In the genomic region with DNA sequence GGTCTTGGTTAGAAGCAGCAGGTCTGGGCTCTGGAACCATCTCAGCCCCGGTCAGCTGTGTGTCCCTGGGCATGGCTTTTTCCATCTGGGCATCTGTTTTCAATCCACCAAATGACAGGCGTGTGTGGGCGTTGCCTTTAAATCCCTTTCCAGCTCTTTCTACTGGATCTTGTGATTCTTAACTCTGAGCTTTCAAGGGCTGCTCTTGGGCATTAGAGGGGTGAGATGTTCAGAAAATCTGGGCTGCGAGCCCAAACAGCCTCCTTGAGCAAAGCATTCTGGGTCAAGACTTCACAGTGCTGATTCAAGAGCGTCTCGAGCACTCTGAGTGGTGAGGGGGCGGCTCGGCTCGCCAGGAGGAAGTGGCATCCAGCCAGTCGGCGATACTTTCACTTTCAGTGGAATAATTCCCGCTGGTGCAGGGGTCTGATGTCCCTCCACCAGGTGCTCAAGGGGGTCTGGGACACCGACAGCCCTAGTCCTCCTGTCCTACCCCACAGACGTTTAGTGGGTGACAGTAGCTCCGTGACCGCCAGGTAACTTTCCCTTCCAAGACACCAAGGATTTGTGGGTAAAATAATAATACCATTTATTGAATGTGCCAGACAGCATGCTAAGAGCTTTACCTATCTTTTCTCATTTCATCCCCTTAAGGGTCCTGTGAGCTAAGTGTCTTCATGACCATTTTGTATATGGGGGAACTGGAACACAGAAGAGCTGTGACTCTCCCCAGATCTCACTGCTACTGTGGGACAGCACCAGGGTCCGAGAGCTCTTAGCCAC, we compare ENCODE assay signal across 1 cellular context.
A peak's percentile ranks its signal among the peaks of the same experiment; 100 is the strongest.
TF ChIP-seq lines count a peak whose summit lies in the region.

No MANE protein-coding gene starts in this region.

TF ChIP-seq in GM12878, 131 proteins besides CTCF, POLR2A, EP300 and RAD21 (continued from another document and continues in another):
- TF ChIP-seq, protein P1, sequence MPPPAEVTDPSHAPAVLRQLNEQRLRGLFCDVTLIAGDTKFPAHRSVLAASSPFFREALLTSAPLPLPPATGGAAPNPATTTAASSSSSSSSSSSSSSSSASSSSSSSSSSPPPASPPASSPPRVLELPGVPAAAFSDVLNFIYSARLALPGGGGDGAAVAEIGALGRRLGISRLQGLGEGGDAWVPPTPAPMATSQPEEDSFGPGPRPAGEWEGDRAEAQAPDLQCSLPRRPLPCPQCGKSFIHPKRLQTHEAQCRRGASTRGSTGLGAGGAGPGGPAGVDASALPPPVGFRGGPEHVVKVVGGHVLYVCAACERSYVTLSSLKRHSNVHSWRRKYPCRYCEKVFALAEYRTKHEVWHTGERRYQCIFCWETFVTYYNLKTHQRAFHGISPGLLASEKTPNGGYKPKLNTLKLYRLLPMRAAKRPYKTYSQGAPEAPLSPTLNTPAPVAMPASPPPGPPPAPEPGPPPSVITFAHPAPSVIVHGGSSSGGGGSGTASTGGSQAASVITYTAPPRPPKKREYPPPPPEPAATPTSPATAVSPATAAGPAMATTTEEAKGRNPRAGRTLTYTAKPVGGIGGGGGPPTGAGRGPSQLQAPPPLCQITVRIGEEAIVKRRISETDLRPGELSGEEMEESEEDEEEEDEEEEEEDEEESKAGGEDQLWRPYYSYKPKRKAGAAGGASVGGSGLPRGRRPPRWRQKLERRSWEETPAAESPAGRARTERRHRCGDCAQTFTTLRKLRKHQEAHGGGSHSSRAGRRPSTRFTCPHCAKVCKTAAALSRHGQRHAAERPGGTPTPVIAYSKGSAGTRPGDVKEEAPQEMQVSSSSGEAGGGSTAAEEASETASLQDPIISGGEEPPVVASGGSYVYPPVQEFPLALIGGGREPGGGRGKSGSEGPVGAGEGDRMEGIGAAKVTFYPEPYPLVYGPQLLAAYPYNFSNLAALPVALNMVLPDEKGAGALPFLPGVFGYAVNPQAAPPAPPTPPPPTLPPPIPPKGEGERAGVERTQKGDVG (CRISPR knock-in tag; IDR thresholded peaks at IDR 0.05) = no peak
- TF ChIP-seq EZH2 (IDR thresholded peaks at IDR 0.05; ENCODE audit: borderline replicate concordance, control insufficient read depth, low read depth, low read length) (no peak), PAX8 (IDR thresholded peaks at IDR 0.05) (no peak), PAX5 (IDR thresholded peaks at IDR 0.05; ENCODE audit: borderline replicate concordance, low read depth, low read length) (peak; percentile 21; the same call in 1 of the 2 replicates), IKZF2 (IDR thresholded peaks at IDR 0.05) (peak; percentile 79; a peak in 3 of 4 replicates), RFX5 (IDR thresholded peaks at IDR 0.05; ENCODE audit: low read depth, low read length) (no peak), BRCA1 (IDR thresholded peaks at IDR 0.05; ENCODE audit: low read depth, low read length) (no peak), BCL11A (IDR thresholded peaks at IDR 0.05; ENCODE audit: low read depth, low read length) (no peak), IRF4 (IDR thresholded peaks at IDR 0.05; ENCODE audit: low read depth, low read length) (no peak), YY1 (IDR thresholded peaks at IDR 0.05; ENCODE audit: low read depth, low read length) (no peak), GATAD2B (conservative IDR thresholded peaks at IDR 0.05; ENCODE audit: low read depth) (peak; percentile 89), NRF1 (conservative IDR thresholded peaks at IDR 0.05; ENCODE audit: low read depth, low read length) (no peak), RB1 (IDR thresholded peaks at IDR 0.05; ENCODE audit: borderline replicate concordance) (peak; percentile 60; the same call in 1 of the 2 replicates), FOXM1 (IDR thresholded peaks at IDR 0.05; ENCODE audit: low read depth, low read length) (peak; percentile 65), JUNB (IDR thresholded peaks at IDR 0.05) (peak; percentile 17; the same call in 1 of the 2 replicates), SPI1 (IDR thresholded peaks at IDR 0.05; ENCODE audit: borderline replicate concordance, insufficient read depth, low read depth, low read length) (peak; percentile 88), CHD2 (IDR thresholded peaks at IDR 0.05; ENCODE audit: borderline replicate concordance, low read depth, low read length) (no peak), POU2F2 (IDR thresholded peaks at IDR 0.05; ENCODE audit: borderline replicate concordance, low read depth, low read length) (no peak; the same call in 2 of the 3 replicates), MTA2 (IDR thresholded peaks at IDR 0.05; ENCODE audit: low read depth) (peak; percentile 56; the same call in 1 of the 2 replicates), HCFC1 (IDR thresholded peaks at IDR 0.05; ENCODE audit: low read length) (peak; percentile 39; the same call in 1 of the 2 replicates), ZBED1 (IDR thresholded peaks at IDR 0.05; ENCODE audit: borderline replicate concordance) (0 out of 2 replicates have a peak, but pooled peaks have one; percentile 23), TAF1 (IDR thresholded peaks at IDR 0.05; ENCODE audit: borderline replicate concordance, low read depth, low read length) (no peak), HDGF (IDR thresholded peaks at IDR 0.05) (peak; percentile 87), SRF (IDR thresholded peaks at IDR 0.05; ENCODE audit: low read depth in 2 of 2, low read length in 2 of 2) (peak in 1 of 2 experiments; percentile 45; a peak in 1 of 4 replicates), ZNF207 (IDR thresholded peaks at IDR 0.05; ENCODE audit: borderline replicate concordance) (peak; percentile 86; the same call in 1 of the 2 replicates), MTA3 (IDR thresholded peaks at IDR 0.05; ENCODE audit: borderline replicate concordance, low read length) (peak; percentile 32; the same call in 1 of the 2 replicates), CREM (IDR thresholded peaks at IDR 0.05; ENCODE audit: low read depth) (no peak), ESRRA (IDR thresholded peaks at IDR 0.05; ENCODE audit: low read length) (no peak), NR2F1 (conservative IDR thresholded peaks at IDR 0.05) (peak; percentile 61; the same call in 1 of the 2 replicates), ETV6 (conservative IDR thresholded peaks at IDR 0.05 in 1 of 2, IDR thresholded peaks at IDR 0.05 in 1 of 2; ENCODE audit: borderline replicate concordance in 1 of 2, low read depth in 1 of 2) (peak in 1 of 2 experiments; percentile 63; a peak in 1 of 4 replicates), NR2C2 (IDR thresholded peaks at IDR 0.05; ENCODE audit: borderline replicate concordance, control insufficient read depth, insufficient read length, low read depth) (no peak), NFXL1 (IDR thresholded peaks at IDR 0.05; ENCODE audit: borderline replicate concordance) (no peak), BMI1 (IDR thresholded peaks at IDR 0.05; ENCODE audit: borderline replicate concordance) (no peak)
- TF ChIP-seq, protein P2, sequence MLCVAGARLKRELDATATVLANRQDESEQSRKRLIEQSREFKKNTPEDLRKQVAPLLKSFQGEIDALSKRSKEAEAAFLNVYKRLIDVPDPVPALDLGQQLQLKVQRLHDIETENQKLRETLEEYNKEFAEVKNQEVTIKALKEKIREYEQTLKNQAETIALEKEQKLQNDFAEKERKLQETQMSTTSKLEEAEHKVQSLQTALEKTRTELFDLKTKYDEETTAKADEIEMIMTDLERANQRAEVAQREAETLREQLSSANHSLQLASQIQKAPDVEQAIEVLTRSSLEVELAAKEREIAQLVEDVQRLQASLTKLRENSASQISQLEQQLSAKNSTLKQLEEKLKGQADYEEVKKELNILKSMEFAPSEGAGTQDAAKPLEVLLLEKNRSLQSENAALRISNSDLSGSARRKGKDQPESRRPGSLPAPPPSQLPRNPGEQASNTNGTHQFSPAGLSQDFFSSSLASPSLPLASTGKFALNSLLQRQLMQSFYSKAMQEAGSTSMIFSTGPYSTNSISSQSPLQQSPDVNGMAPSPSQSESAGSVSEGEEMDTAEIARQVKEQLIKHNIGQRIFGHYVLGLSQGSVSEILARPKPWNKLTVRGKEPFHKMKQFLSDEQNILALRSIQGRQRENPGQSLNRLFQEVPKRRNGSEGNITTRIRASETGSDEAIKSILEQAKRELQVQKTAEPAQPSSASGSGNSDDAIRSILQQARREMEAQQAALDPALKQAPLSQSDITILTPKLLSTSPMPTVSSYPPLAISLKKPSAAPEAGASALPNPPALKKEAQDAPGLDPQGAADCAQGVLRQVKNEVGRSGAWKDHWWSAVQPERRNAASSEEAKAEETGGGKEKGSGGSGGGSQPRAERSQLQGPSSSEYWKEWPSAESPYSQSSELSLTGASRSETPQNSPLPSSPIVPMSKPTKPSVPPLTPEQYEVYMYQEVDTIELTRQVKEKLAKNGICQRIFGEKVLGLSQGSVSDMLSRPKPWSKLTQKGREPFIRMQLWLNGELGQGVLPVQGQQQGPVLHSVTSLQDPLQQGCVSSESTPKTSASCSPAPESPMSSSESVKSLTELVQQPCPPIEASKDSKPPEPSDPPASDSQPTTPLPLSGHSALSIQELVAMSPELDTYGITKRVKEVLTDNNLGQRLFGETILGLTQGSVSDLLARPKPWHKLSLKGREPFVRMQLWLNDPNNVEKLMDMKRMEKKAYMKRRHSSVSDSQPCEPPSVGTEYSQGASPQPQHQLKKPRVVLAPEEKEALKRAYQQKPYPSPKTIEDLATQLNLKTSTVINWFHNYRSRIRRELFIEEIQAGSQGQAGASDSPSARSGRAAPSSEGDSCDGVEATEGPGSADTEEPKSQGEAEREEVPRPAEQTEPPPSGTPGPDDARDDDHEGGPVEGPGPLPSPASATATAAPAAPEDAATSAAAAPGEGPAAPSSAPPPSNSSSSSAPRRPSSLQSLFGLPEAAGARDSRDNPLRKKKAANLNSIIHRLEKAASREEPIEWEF (IDR thresholded peaks at IDR 0.05; ENCODE audit: insufficient replicate concordance, low read depth, low read length) = no peak
- TF ChIP-seq, protein P3, sequence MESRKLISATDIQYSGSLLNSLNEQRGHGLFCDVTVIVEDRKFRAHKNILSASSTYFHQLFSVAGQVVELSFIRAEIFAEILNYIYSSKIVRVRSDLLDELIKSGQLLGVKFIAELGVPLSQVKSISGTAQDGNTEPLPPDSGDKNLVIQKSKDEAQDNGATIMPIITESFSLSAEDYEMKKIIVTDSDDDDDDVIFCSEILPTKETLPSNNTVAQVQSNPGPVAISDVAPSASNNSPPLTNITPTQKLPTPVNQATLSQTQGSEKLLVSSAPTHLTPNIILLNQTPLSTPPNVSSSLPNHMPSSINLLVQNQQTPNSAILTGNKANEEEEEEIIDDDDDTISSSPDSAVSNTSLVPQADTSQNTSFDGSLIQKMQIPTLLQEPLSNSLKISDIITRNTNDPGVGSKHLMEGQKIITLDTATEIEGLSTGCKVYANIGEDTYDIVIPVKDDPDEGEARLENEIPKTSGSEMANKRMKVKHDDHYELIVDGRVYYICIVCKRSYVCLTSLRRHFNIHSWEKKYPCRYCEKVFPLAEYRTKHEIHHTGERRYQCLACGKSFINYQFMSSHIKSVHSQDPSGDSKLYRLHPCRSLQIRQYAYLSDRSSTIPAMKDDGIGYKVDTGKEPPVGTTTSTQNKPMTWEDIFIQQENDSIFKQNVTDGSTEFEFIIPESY (IDR thresholded peaks at IDR 0.05) = no peak
- TF ChIP-seq, protein P4, sequence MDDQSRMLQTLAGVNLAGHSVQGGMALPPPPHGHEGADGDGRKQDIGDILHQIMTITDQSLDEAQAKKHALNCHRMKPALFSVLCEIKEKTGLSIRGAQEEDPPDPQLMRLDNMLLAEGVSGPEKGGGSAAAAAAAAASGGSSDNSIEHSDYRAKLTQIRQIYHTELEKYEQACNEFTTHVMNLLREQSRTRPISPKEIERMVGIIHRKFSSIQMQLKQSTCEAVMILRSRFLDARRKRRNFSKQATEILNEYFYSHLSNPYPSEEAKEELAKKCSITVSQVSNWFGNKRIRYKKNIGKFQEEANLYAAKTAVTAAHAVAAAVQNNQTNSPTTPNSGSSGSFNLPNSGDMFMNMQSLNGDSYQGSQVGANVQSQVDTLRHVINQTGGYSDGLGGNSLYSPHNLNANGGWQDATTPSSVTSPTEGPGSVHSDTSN (IDR thresholded peaks at IDR 0.05; ENCODE audit: insufficient replicate concordance, low read depth, low read length) = no peak
- TF ChIP-seq, protein P5, sequence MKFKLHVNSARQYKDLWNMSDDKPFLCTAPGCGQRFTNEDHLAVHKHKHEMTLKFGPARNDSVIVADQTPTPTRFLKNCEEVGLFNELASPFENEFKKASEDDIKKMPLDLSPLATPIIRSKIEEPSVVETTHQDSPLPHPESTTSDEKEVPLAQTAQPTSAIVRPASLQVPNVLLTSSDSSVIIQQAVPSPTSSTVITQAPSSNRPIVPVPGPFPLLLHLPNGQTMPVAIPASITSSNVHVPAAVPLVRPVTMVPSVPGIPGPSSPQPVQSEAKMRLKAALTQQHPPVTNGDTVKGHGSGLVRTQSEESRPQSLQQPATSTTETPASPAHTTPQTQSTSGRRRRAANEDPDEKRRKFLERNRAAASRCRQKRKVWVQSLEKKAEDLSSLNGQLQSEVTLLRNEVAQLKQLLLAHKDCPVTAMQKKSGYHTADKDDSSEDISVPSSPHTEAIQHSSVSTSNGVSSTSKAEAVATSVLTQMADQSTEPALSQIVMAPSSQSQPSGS (IDR thresholded peaks at IDR 0.05; ENCODE audit: low read length) = 0 out of 2 replicates have a peak, but pooled peaks have one; percentile 27
- TF ChIP-seq, protein P6, sequence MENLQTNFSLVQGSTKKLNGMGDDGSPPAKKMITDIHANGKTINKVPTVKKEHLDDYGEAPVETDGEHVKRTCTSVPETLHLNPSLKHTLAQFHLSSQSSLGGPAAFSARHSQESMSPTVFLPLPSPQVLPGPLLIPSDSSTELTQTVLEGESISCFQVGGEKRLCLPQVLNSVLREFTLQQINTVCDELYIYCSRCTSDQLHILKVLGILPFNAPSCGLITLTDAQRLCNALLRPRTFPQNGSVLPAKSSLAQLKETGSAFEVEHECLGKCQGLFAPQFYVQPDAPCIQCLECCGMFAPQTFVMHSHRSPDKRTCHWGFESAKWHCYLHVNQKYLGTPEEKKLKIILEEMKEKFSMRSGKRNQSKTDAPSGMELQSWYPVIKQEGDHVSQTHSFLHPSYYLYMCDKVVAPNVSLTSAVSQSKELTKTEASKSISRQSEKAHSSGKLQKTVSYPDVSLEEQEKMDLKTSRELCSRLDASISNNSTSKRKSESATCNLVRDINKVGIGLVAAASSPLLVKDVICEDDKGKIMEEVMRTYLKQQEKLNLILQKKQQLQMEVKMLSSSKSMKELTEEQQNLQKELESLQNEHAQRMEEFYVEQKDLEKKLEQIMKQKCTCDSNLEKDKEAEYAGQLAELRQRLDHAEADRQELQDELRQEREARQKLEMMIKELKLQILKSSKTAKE (IDR thresholded peaks at IDR 0.05; ENCODE audit: low read depth, poor library complexity, severe bottlenecking) = peak; percentile 90
- TF ChIP-seq, protein P7, sequence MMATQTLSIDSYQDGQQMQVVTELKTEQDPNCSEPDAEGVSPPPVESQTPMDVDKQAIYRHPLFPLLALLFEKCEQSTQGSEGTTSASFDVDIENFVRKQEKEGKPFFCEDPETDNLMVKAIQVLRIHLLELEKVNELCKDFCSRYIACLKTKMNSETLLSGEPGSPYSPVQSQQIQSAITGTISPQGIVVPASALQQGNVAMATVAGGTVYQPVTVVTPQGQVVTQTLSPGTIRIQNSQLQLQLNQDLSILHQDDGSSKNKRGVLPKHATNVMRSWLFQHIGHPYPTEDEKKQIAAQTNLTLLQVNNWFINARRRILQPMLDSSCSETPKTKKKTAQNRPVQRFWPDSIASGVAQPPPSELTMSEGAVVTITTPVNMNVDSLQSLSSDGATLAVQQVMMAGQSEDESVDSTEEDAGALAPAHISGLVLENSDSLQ (IDR thresholded peaks at IDR 0.05) = peak; percentile 6; the same call in 1 of the 2 replicates
